Comparison of ENCODE assay signal across 8 cellular contexts in genomic region chr7:124032369-124033092, GRCh38.
A peak's percentile ranks its signal among the peaks of the same experiment; 100 is the strongest.
DNase-seq lines count a peak whose midpoint lies in the region; ATAC-seq and TF ChIP-seq lines count a peak whose summit lies in the region.

Gene TMEM229A, minus strand, starts transcription at chr7:124033067. Its CDS starts 64 bp downstream, at chr7:124033003.

- H3K27ac ChIP-seq in iPS DF 6.9 (ENCODE audit: low read length) = no peak within 1 kb of the TSS

- H3K4me3 ChIP-seq in astrocyte of the spinal cord (ENCODE audit: low read depth, low read length) = peak within 1 kb of the TSS; percentile 11
- peak within 1 kb of the TSS; percentile 59 for H3K4me3 ChIP-seq in iPS DF 6.9 (ENCODE audit: low read length)
- peak within 1 kb of the TSS; percentile 51 for H3K4me3 ChIP-seq in retinal pigment epithelial cell (ENCODE audit: low read length)

- no peaks in the 10 kb centered on the region for H3K9me3 ChIP-seq in iPS DF 6.9 (ENCODE audit: control insufficient read depth, insufficient read depth, low read length)

- no peaks in the 10 kb centered on the region for H3K4me1 ChIP-seq in iPS DF 6.9 (ENCODE audit: control insufficient read depth, insufficient read depth, low read length)

- DNase-seq in Ammon's horn (ENCODE audit: low spot score) (peak; percentile 74), NCI-H2171 (lab: John Stamatoyannopoulos, UW) (peak; percentile 37), astrocyte of the spinal cord (ENCODE audit: low read depth, low spot score) (peak; percentile 49), iPS DF 6.9 (ENCODE audit: low read depth, low spot score) (peak; percentile 33), retinal pigment epithelial cell (ENCODE audit: low read depth) (no peak)
- no peak for DNase-seq in activated effector memory CD4-positive, alpha-beta T cell treated with anti-CD3 and anti-CD28 coated beads, Interleukin-2, amount 50 U/mL, for 16 hours

- H3K27me3 ChIP-seq in iPS DF 6.9 (ENCODE audit: control insufficient read depth, insufficient read depth, low read length) = peaks cover 12% of the 10 kb centered on the region; the same call in 1 of the 2 replicates

- ATAC-seq in GM19035 (IDR thresholded peaks at IDR 0.05; ENCODE audit: unreplicated experiment) (peak; percentile 53), HG02840 (IDR thresholded peaks at IDR 0.05; ENCODE audit: low FRiP score, unreplicated experiment) (no peak)

- in situ Hi-C loops in astrocyte of the spinal cord (cut with HindIII; ENCODE audit: low sequenced_read_pairs) = no loop called here

- WGBS in iPS DF 6.9 (ENCODE audit: insufficient coverage, insufficient read length) = no CpG with 5 or more reads among the region's 86 CpGs

- H3K36me3 ChIP-seq in iPS DF 6.9 (ENCODE audit: control insufficient read depth, insufficient read depth, low read length) = no peaks in the 10 kb centered on the region

- TF ChIP-seq CTCF in astrocyte of the spinal cord (IDR thresholded peaks at IDR 0.05; ENCODE audit: low read depth, low read length) (no peak), retinal pigment epithelial cell (conservative IDR thresholded peaks at IDR 0.05; ENCODE audit: low read depth, low read length) (no peak)

Comparison
In these comparisons a context has a peak if more than half of its experiments do, and no peak if none do; other contexts are left out.
1. DNase-seq: peak in Ammon's horn (single experiment), NCI-H2171 (single experiment), astrocyte of the spinal cord (single experiment) and iPS DF 6.9 (single experiment); none in retinal pigment epithelial cell (single experiment) and activated effector memory CD4-positive, alpha-beta T cell treated with anti-CD3 and anti-CD28 coated beads, Interleukin-2, amount 50 U/mL, for 16 hours (single experiment).
2. Peak in every context shown above with its lines, with median percentiles within 50 percentile points of each other: H3K4me3 ChIP-seq.